ENCODE assay signal across 14 cellular contexts in genomic region chr14:51442513-51443175, GRCh38.
A peak's percentile ranks its signal among the peaks of the same experiment; 100 is the strongest.
DNase-seq lines count a peak whose midpoint lies in the region; ATAC-seq and TF ChIP-seq lines count a peak whose summit lies in the region.
"Had no signal": no experiment of that assay in that cellular context is flagged by ENCODE, and none has a peak within 500 bp of the region (broad histone marks: within the 10 kb centered on the region; RNA-seq: fewer than 3 reads in every experiment).

No MANE protein-coding gene starts in this region.

- H3K36me3 Mint-ChIP-seq in activated CD8-positive, alpha-beta T cell treated with anti-CD3 and anti-CD28 coated beads for 36 hours (ENCODE audit: low read depth): no peaks in the 10 kb centered on the region
- H3K36me3 Mint-ChIP-seq in T-helper 2 cell treated with Interferon-gamma antibody and Interleukin-4, amounts not matched to agents 5 μg/mL and 100 μg/mL, for 36 hours (ENCODE audit: low read depth): no peaks in the 10 kb centered on the region
- H3K36me3 Mint-ChIP-seq: activated naive CD8-positive, alpha-beta T cell treated with anti-CD3 and anti-CD28 coated beads for 36 hours; natural killer cell treated with Interleukin-12 subunit alpha and Interleukin-12 subunit beta and Interleukin-15 and Interleukin-18, amount 100 ng/mL, for 72 hours had no signal

- no peaks in the 10 kb centered on the region for H3K9me3 Mint-ChIP-seq in activated CD8-positive, alpha-beta T cell treated with anti-CD3 and anti-CD28 coated beads for 36 hours
- H3K9me3 Mint-ChIP-seq in T-helper 2 cell treated with Interferon-gamma antibody and Interleukin-4, amounts not matched to agents 5 μg/mL and 100 μg/mL, for 36 hours: no peaks in the 10 kb centered on the region
- H3K9me3 Mint-ChIP-seq: activated naive CD8-positive, alpha-beta T cell treated with anti-CD3 and anti-CD28 coated beads for 36 hours; natural killer cell treated with Interleukin-12 subunit alpha and Interleukin-12 subunit beta and Interleukin-15 and Interleukin-18, amount 100 ng/mL, for 72 hours had no signal

- H3K4me2 ChIP-seq in trophoblast cell (ENCODE audit: low read length): no peak overlapping the region

- H3K27me3 ChIP-seq in trophoblast cell (ENCODE audit: insufficient read depth, low read length) (no peaks in the 10 kb centered on the region), right cardiac atrium (ENCODE audit: control insufficient read depth, insufficient read depth) (no peaks in the 10 kb centered on the region)

- no peak overlapping the region for H2AFZ ChIP-seq in trophoblast cell (ENCODE audit: insufficient read depth, low read length, poor library complexity)

- H3K18ac ChIP-seq in trophoblast cell (ENCODE audit: low read length): no peak overlapping the region

- H3K27ac ChIP-seq in trophoblast cell (ENCODE audit: low read depth, low read length) (no peak overlapping the region), right cardiac atrium (ENCODE audit: low read length) (no peak overlapping the region)

- no peak overlapping the region for H2AK5ac ChIP-seq in trophoblast cell (ENCODE audit: low read length)

- H4K8ac ChIP-seq in trophoblast cell (ENCODE audit: low read depth, low read length): no peak overlapping the region

- CTCF ChIA-PET in activated CD8-positive, alpha-beta T cell treated with anti-CD3 and anti-CD28 coated beads for 36 hours (lab: Charles Lee): no interaction called here

- intact Hi-C loops in activated CD8-positive, alpha-beta T cell treated with anti-CD3 and anti-CD28 coated beads for 36 hours (cut with micrococcal nuclease): no loop called here
- intact Hi-C loops in right cardiac atrium (cut with DNase I): no loop called here

- TF ChIP-seq CTCF in fibroblast of mammary gland (conservative IDR thresholded peaks at IDR 0.05; ENCODE audit: control insufficient read depth, insufficient read depth, low read depth, low read length): no peak
- no peak for TF ChIP-seq CTCF in activated CD8-positive, alpha-beta T cell treated with anti-CD3 and anti-CD28 coated beads for 36 hours (IDR thresholded peaks at IDR 0.05)

- H3K4me3 ChIP-seq in fibroblast of mammary gland (ENCODE audit: control insufficient read depth, low read depth, low read length) (no peak overlapping the region), trophoblast cell (ENCODE audit: low read depth, low read length) (no peak overlapping the region), right cardiac atrium (ENCODE audit: low read length) (no peak overlapping the region)

- H2BK5ac ChIP-seq in trophoblast cell (ENCODE audit: low read depth, low read length, poor library complexity): peak overlapping the region; percentile 27

- H3K9ac ChIP-seq in trophoblast cell (ENCODE audit: low read length): no peak overlapping the region

- no peak overlapping the region for H2BK12ac ChIP-seq in trophoblast cell (ENCODE audit: low read length)

- H3K4me1 Mint-ChIP-seq in activated CD8-positive, alpha-beta T cell treated with anti-CD3 and anti-CD28 coated beads for 36 hours (ENCODE audit: low read depth): no peaks in the 10 kb centered on the region
- no peaks in the 10 kb centered on the region for H3K4me1 Mint-ChIP-seq in T-helper 2 cell treated with Interferon-gamma antibody and Interleukin-4, amounts not matched to agents 5 μg/mL and 100 μg/mL, for 36 hours (ENCODE audit: low read depth)
- H3K4me1 Mint-ChIP-seq: activated naive CD8-positive, alpha-beta T cell treated with anti-CD3 and anti-CD28 coated beads for 36 hours had no signal

- DNase-seq in GM03348 (ENCODE audit: low spot score) (peak; percentile 83), fibroblast of mammary gland (ENCODE audit: low read depth) (peak; percentile 97), trophoblast cell (peak; percentile 87 to 94), right cardiac atrium (no peak)
- no peak for DNase-seq in activated CD8-positive, alpha-beta T cell treated with anti-CD3 and anti-CD28 coated beads for 36 hours
- DNase-seq in T-helper 2 cell treated with Interferon-gamma antibody and Interleukin-4, amounts not matched to agents 5 μg/mL and 100 μg/mL, for 36 hours (ENCODE audit: low spot score): no peak
- DNase-seq: activated CD4-positive, alpha-beta T cell treated with anti-CD3 and anti-CD28 coated beads, Interleukin-2, amount 50 U/mL, for 1 hour; activated naive CD8-positive, alpha-beta T cell treated with anti-CD3 and anti-CD28 coated beads for 36 hours; DMS153; NCI-H187 treated with DMSO at 0.1 percent for 48 hours; Right ventricle myocardium superior had no signal

- POLR2A ChIA-PET in activated CD8-positive, alpha-beta T cell treated with anti-CD3 and anti-CD28 coated beads for 36 hours (lab: Charles Lee): no interaction called here

- ATAC-seq in SK-N-SH treated with all-trans-retinoic acid at 6 μM for 48 hours (peak; percentile 94), GM21576 (IDR thresholded peaks at IDR 0.05; ENCODE audit: unreplicated experiment) (no peak), right cardiac atrium (no peak)
- no peak for ATAC-seq in activated CD8-positive, alpha-beta T cell treated with anti-CD3 and anti-CD28 coated beads for 36 hours
- ATAC-seq: natural killer cell treated with Interleukin-12 subunit alpha and Interleukin-12 subunit beta and Interleukin-15 and Interleukin-18, amount 100 ng/mL, for 72 hours had no signal

- H4K91ac ChIP-seq in trophoblast cell (ENCODE audit: low read depth, low read length): no peak overlapping the region

- peaks cover 1% of the 10 kb centered on the region for H3K27me3 Mint-ChIP-seq in activated CD8-positive, alpha-beta T cell treated with anti-CD3 and anti-CD28 coated beads for 36 hours
- H3K27me3 Mint-ChIP-seq in T-helper 2 cell treated with Interferon-gamma antibody and Interleukin-4, amounts not matched to agents 5 μg/mL and 100 μg/mL, for 36 hours (ENCODE audit: low read depth): peaks cover 4% of the 10 kb centered on the region

- H2BK120ac ChIP-seq in trophoblast cell (ENCODE audit: insufficient read depth, low read length, poor library complexity): no peak overlapping the region

- no peak overlapping the region for H3K4ac ChIP-seq in trophoblast cell (ENCODE audit: low read depth, low read length)

- no peak overlapping the region for H3K23ac ChIP-seq in trophoblast cell (ENCODE audit: low read length)

- H4K12ac ChIP-seq in trophoblast cell (ENCODE audit: low read depth, low read length): no peak overlapping the region

- H3K36me3 ChIP-seq in trophoblast cell (ENCODE audit: control insufficient read depth in 1 of 2, insufficient read depth in 2 of 2, low read length in 2 of 2): no peaks in the 10 kb centered on the region

- no peak overlapping the region for H3K4me3 Mint-ChIP-seq in activated CD8-positive, alpha-beta T cell treated with anti-CD3 and anti-CD28 coated beads for 36 hours
- H3K4me3 Mint-ChIP-seq in T-helper 2 cell treated with Interferon-gamma antibody and Interleukin-4, amounts not matched to agents 5 μg/mL and 100 μg/mL, for 36 hours: no peak overlapping the region
- H3K4me3 Mint-ChIP-seq: activated naive CD8-positive, alpha-beta T cell treated with anti-CD3 and anti-CD28 coated beads for 36 hours; natural killer cell treated with Interleukin-12 subunit alpha and Interleukin-12 subunit beta and Interleukin-15 and Interleukin-18, amount 100 ng/mL, for 72 hours had no signal

- WGBS in trophoblast cell (ENCODE audit: extremely low coverage, insufficient coverage, insufficient read length): no CpG with 5 or more reads among the region's 2 CpGs
- WGBS in right cardiac atrium: 54% methylated on average over 2 of the region's 2 CpGs

- H3K27ac Mint-ChIP-seq in activated CD8-positive, alpha-beta T cell treated with anti-CD3 and anti-CD28 coated beads for 36 hours: no peak overlapping the region
- no peak overlapping the region for H3K27ac Mint-ChIP-seq in T-helper 2 cell treated with Interferon-gamma antibody and Interleukin-4, amounts not matched to agents 5 μg/mL and 100 μg/mL, for 36 hours
- H3K27ac Mint-ChIP-seq: activated naive CD8-positive, alpha-beta T cell treated with anti-CD3 and anti-CD28 coated beads for 36 hours; natural killer cell treated with Interleukin-12 subunit alpha and Interleukin-12 subunit beta and Interleukin-15 and Interleukin-18, amount 100 ng/mL, for 72 hours had no signal

- H3K79me1 ChIP-seq in trophoblast cell (ENCODE audit: low read length): peaks cover 3% of the 10 kb centered on the region

- no peaks in the 10 kb centered on the region for H3K9me3 ChIP-seq in trophoblast cell (ENCODE audit: insufficient read depth, low read depth, low read length)
- no peaks in the 10 kb centered on the region for H3K9me3 ChIP-seq in right cardiac atrium (ENCODE audit: control insufficient read depth, low read length)

- H3K4me1 ChIP-seq in trophoblast cell (ENCODE audit: control insufficient read depth in 1 of 2, insufficient read depth in 2 of 2, low read length in 2 of 2): peaks cover 6 to 11% of the 10 kb centered on the region in 2 experiments
- no peaks in the 10 kb centered on the region for H3K4me1 ChIP-seq in right cardiac atrium (ENCODE audit: control insufficient read depth, insufficient read depth, low read length)

- H3K79me2 ChIP-seq in trophoblast cell (ENCODE audit: control insufficient read depth, insufficient read depth, low read length, poor library complexity): peaks cover 2% of the 10 kb centered on the region

- H3K14ac ChIP-seq in trophoblast cell (ENCODE audit: low read length): peak overlapping the region; percentile 8

TF ChIP-seq in SK-N-SH treated with all-trans-retinoic acid at 6 μM for 48 hours, 23 proteins besides CTCF, POLR2A, EP300 and RAD21:
- TF ChIP-seq CSDC2 (CRISPR knock-in tag; IDR thresholded peaks at IDR 0.05) (no peak), ISL1 (CRISPR knock-in tag; IDR thresholded peaks at IDR 0.05) (0 out of 2 replicates have a peak, but pooled peaks have one; percentile 6)
TF ChIP-seq in SK-N-SH treated with all-trans-retinoic acid at 6 μM for 48 hours: peak in this region for 1.

Comparison
In these comparisons a context has a peak if more than half of its experiments do, and no peak if none do; other contexts are left out.
1. DNase-seq: peak in GM03348 (single experiment), fibroblast of mammary gland (single experiment) and trophoblast cell (2 of 2); none in activated CD8-positive, alpha-beta T cell treated with anti-CD3 and anti-CD28 coated beads for 36 hours (single experiment), T-helper 2 cell treated with Interferon-gamma antibody and Interleukin-4, amounts not matched to agents 5 μg/mL and 100 μg/mL, for 36 hours (single experiment) and right cardiac atrium (0 of 3).